26 cellular contexts compared by ENCODE assay signal in the genomic region with DNA sequence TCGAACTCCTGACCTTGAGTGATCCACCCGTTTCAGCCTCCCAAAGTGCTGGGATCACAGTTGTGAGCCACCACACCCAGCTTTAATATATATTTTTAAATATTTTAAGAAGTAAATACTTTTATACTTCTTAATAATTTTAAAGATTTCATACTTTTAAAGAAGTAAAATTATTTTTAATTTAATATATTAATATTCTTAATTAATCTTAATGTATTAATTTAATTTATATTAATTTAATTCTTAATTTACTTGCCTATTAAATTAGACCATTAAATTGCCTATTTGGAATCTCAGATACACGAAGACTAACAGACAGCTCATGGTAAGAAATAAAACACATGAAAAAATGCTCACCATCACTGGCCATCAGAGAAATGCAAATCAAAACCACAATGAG.
DNase-seq lines count a peak whose midpoint lies in the region; ATAC-seq, FAIRE-seq and TF ChIP-seq lines count a peak whose summit lies in the region.
"Had no signal": no experiment of that assay in that cellular context is flagged by ENCODE, and none has a peak within 500 bp of the region (broad histone marks: within the 10 kb centered on the region; RNA-seq: fewer than 3 reads in every experiment).

No MANE protein-coding gene starts in this region.

- no peaks in the 10 kb centered on the region for H3K79me1 ChIP-seq in mesendoderm (ENCODE audit: low read length)

- H3K4me3 ChIP-seq in kidney (ENCODE audit: low read length in 2 of 2) (no peak overlapping the region), mesendoderm (ENCODE audit: low read length) (no peak overlapping the region)
- H3K4me3 ChIP-seq: BLaER1 had no signal

- no peak overlapping the region for H2BK15ac ChIP-seq in mesendoderm (replicated peaks; ENCODE audit: low read depth)

- no peak overlapping the region for H2BK5ac ChIP-seq in mesendoderm (ENCODE audit: low read length)

- H4K5ac ChIP-seq in mesendoderm (ENCODE audit: low read length) = no peak overlapping the region

- H3K56ac ChIP-seq in mesendoderm (ENCODE audit: low read length) = no peak overlapping the region

- no peak overlapping the region for H4K8ac ChIP-seq in mesendoderm (ENCODE audit: low read depth, low read length)

- H3K36me3 Mint-ChIP-seq in WTC11 = no peaks in the 10 kb centered on the region
- H3K36me3 Mint-ChIP-seq: CD14-positive monocyte; CD4-positive, alpha-beta memory T cell; CD4-positive, CD25-positive, alpha-beta regulatory T cell; CD8-positive, alpha-beta memory T cell had no signal

- WGBS in mesendoderm (ENCODE audit: extremely low coverage, insufficient coverage, low lambda C conversion rate) = no CpG with 5 or more reads among the region's 3 CpGs

- H3K27me3 ChIP-seq in mesendoderm (ENCODE audit: insufficient read depth, low read length, poor library complexity) = no peaks in the 10 kb centered on the region
- H3K27me3 ChIP-seq: BE2C, BLaER1 had no signal

- TF ChIP-seq CTCF in WTC11 (IDR thresholded peaks at IDR 0.05) (no peak), kidney (IDR thresholded peaks at IDR 0.05; ENCODE audit: borderline replicate concordance, extremely low read depth, insufficient read depth) (no peak)

- no peak overlapping the region for H3K4me2 ChIP-seq in mesendoderm (ENCODE audit: low read length)
- H3K4me2 ChIP-seq: BLaER1 had no signal

- H3K4me1 Mint-ChIP-seq in WTC11 = no peaks in the 10 kb centered on the region
- H3K4me1 Mint-ChIP-seq: CD14-positive monocyte; CD4-positive, alpha-beta memory T cell; CD4-positive, CD25-positive, alpha-beta regulatory T cell; CD8-positive, alpha-beta memory T cell had no signal

- FAIRE-seq in A204.1 (lab: Jason Lieb, UNC) (peak; percentile 82), RCC 7860 (lab: Jason Lieb, UNC) (peak; percentile 81), kidney (lab: Jason Lieb, UNC) (peak; percentile 30)
- FAIRE-seq: GM12891, GM19239 had no signal

- H3K18ac ChIP-seq in mesendoderm (ENCODE audit: low read length) = no peak overlapping the region

- H3K4me3 Mint-ChIP-seq in WTC11 = no peak overlapping the region
- H3K4me3 Mint-ChIP-seq: CD14-positive monocyte; CD4-positive, alpha-beta memory T cell; CD4-positive, CD25-positive, alpha-beta regulatory T cell; CD8-positive, alpha-beta memory T cell had no signal

- H3K4ac ChIP-seq in mesendoderm (ENCODE audit: low read depth, low read length) = no peak overlapping the region

- peaks cover 0 to 4% of the 10 kb centered on the region in 2 donors for H3K9me3 ChIP-seq in kidney (ENCODE audit: control insufficient read depth in 1 of 2, low read length in 2 of 2)
- H3K9me3 ChIP-seq: BE2C, BLaER1 had no signal

- DNase-seq in RCC 7860 (ENCODE audit: low spot score) (no peak), WTC11 (ENCODE audit: low spot score) (no peak), kidney (no peak), mesendoderm (no peak), pons (ENCODE audit: low spot score) (no peak), medulla oblongata (ENCODE audit: extremely low spot score) (no peak)
- DNase-seq: ACHN; BE2C; C1 segment of cervical spinal cord; CD4-positive, alpha-beta memory T cell; CD4-positive, CD25-positive, alpha-beta regulatory T cell; CD8-positive, alpha-beta memory T cell; COR-L47; DMS 273 treated with DMSO at 0.1 percent for 48 hours; DMS153; DMS53; DMS79; DND-41; EL; GF-D8 had no signal

- no peak overlapping the region for H3K27ac Mint-ChIP-seq in WTC11
- H3K27ac Mint-ChIP-seq: CD14-positive monocyte; CD4-positive, alpha-beta memory T cell; CD4-positive, CD25-positive, alpha-beta regulatory T cell; CD8-positive, alpha-beta memory T cell had no signal

- no peaks in the 10 kb centered on the region for H3K79me2 ChIP-seq in mesendoderm (ENCODE audit: control insufficient read depth, insufficient read depth, low read length)

- H2BK120ac ChIP-seq in mesendoderm (ENCODE audit: low read depth, low read length) = no peak overlapping the region

- H3K9ac ChIP-seq in kidney (ENCODE audit: low read length in 2 of 2) (no peak overlapping the region), mesendoderm (ENCODE audit: low read length) (no peak overlapping the region)
- H3K9ac ChIP-seq: BLaER1 had no signal

- H3K4me1 ChIP-seq in kidney (ENCODE audit: control insufficient read depth in 1 of 2, insufficient read depth in 1 of 2, low read depth in 1 of 2, low read length in 2 of 2) (no peaks in the 10 kb centered on the region), mesendoderm (ENCODE audit: control insufficient read depth, low read depth, low read length) (no peaks in the 10 kb centered on the region)
- H3K4me1 ChIP-seq: BE2C, BLaER1 had no signal

- ATAC-seq in WTC11 = no peak

- CTCF ChIA-PET in WTC11 (lab: Charles Lee) = no interaction called here

- intact Hi-C loops in kidney (cut with DNase I) = no loop called here

- no peak overlapping the region for H2AK5ac ChIP-seq in mesendoderm (ENCODE audit: low read length)

- no peak overlapping the region for H3K27ac ChIP-seq in kidney (ENCODE audit: low read depth in 2 of 2, low read length in 2 of 2)
- H3K27ac ChIP-seq in mesendoderm (ENCODE audit: low read depth, low read length) = no peak overlapping the region
- H3K27ac ChIP-seq: 22Rv1, BLaER1 had no signal

- H3K36me3 ChIP-seq in kidney (ENCODE audit: control insufficient read depth in 1 of 2, insufficient read depth in 2 of 2, low read length in 2 of 2) = no peaks in the 10 kb centered on the region
- no peaks in the 10 kb centered on the region for H3K36me3 ChIP-seq in mesendoderm (ENCODE audit: control insufficient read depth, insufficient read depth, low read length)
- H3K36me3 ChIP-seq: BE2C, BLaER1 had no signal

- H3K27me3 Mint-ChIP-seq in WTC11 (ENCODE audit: low read depth) = no peaks in the 10 kb centered on the region
- H3K27me3 Mint-ChIP-seq: CD4-positive, alpha-beta memory T cell; CD4-positive, CD25-positive, alpha-beta regulatory T cell; CD8-positive, alpha-beta memory T cell had no signal

- H3K9me3 Mint-ChIP-seq in WTC11 = peaks cover 3% of the 10 kb centered on the region; the same call in 1 of the 2 replicates

- H3K23ac ChIP-seq in mesendoderm (ENCODE audit: low read length) = no peak overlapping the region

- POLR2A ChIA-PET in WTC11 (lab: Charles Lee) = no interaction called here

TF ChIP-seq in WTC11, 78 proteins besides CTCF, POLR2A, EP300 and RAD21:
- TF ChIP-seq RELA (CRISPR knock-in tag; IDR thresholded peaks at IDR 0.05; ENCODE audit: borderline replicate concordance) (no peak), HMGA2 (CRISPR knock-in tag; IDR thresholded peaks at IDR 0.05) (peak; percentile 99)
TF ChIP-seq in WTC11: peak in this region for 1.
